ENCODE assay signal across 1 cellular context in the genomic region with DNA sequence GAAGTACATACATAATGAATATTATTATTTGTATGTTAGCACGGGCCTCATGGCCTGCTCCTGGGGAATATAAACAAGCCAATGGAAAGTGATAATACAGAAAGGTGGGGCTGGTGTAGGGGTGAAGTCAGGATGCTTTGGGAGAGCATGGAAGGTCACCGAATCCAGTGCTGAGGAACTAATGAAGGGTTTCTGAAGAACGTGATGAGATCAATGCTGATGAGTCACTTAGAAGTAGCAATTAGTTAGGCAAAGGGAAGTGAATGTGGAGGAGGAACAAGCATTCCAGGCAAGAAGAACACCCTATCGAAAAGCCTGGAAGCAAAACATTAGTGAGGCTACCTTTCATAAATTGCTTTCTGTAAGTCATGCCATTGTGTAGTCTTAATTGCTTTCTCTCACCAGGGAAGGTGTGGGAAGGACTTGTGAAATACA.
TF ChIP-seq lines count a peak whose summit lies in the region.

No MANE protein-coding gene starts in this region.

TF ChIP-seq in K562, 482 proteins besides CTCF, POLR2A, EP300 and RAD21 (continued from another document):
- TF ChIP-seq ZMIZ1 (IDR thresholded peaks at IDR 0.05; ENCODE audit: low read depth in 2 of 2, low read length in 2 of 2), result no peak
- TF ChIP-seq RBFOX2 (IDR thresholded peaks at IDR 0.05; ENCODE audit: low read depth, low read length), result peak; percentile 48
- TF ChIP-seq, protein P1, sequence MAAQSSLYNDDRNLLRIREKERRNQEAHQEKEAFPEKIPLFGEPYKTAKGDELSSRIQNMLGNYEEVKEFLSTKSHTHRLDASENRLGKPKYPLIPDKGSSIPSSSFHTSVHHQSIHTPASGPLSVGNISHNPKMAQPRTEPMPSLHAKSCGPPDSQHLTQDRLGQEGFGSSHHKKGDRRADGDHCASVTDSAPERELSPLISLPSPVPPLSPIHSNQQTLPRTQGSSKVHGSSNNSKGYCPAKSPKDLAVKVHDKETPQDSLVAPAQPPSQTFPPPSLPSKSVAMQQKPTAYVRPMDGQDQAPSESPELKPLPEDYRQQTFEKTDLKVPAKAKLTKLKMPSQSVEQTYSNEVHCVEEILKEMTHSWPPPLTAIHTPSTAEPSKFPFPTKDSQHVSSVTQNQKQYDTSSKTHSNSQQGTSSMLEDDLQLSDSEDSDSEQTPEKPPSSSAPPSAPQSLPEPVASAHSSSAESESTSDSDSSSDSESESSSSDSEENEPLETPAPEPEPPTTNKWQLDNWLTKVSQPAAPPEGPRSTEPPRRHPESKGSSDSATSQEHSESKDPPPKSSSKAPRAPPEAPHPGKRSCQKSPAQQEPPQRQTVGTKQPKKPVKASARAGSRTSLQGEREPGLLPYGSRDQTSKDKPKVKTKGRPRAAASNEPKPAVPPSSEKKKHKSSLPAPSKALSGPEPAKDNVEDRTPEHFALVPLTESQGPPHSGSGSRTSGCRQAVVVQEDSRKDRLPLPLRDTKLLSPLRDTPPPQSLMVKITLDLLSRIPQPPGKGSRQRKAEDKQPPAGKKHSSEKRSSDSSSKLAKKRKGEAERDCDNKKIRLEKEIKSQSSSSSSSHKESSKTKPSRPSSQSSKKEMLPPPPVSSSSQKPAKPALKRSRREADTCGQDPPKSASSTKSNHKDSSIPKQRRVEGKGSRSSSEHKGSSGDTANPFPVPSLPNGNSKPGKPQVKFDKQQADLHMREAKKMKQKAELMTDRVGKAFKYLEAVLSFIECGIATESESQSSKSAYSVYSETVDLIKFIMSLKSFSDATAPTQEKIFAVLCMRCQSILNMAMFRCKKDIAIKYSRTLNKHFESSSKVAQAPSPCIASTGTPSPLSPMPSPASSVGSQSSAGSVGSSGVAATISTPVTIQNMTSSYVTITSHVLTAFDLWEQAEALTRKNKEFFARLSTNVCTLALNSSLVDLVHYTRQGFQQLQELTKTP (IDR thresholded peaks at IDR 0.05; ENCODE audit: low read depth in 1 of 2, partially characterized antibody in 2 of 2), result peak in 1 of 2 experiments; percentile 64
- TF ChIP-seq ZNF436 (CRISPR knock-in tag; IDR thresholded peaks at IDR 0.05), result no peak
- TF ChIP-seq PTRF (tag; IDR thresholded peaks at IDR 0.05), result no peak
- TF ChIP-seq, protein P2, sequence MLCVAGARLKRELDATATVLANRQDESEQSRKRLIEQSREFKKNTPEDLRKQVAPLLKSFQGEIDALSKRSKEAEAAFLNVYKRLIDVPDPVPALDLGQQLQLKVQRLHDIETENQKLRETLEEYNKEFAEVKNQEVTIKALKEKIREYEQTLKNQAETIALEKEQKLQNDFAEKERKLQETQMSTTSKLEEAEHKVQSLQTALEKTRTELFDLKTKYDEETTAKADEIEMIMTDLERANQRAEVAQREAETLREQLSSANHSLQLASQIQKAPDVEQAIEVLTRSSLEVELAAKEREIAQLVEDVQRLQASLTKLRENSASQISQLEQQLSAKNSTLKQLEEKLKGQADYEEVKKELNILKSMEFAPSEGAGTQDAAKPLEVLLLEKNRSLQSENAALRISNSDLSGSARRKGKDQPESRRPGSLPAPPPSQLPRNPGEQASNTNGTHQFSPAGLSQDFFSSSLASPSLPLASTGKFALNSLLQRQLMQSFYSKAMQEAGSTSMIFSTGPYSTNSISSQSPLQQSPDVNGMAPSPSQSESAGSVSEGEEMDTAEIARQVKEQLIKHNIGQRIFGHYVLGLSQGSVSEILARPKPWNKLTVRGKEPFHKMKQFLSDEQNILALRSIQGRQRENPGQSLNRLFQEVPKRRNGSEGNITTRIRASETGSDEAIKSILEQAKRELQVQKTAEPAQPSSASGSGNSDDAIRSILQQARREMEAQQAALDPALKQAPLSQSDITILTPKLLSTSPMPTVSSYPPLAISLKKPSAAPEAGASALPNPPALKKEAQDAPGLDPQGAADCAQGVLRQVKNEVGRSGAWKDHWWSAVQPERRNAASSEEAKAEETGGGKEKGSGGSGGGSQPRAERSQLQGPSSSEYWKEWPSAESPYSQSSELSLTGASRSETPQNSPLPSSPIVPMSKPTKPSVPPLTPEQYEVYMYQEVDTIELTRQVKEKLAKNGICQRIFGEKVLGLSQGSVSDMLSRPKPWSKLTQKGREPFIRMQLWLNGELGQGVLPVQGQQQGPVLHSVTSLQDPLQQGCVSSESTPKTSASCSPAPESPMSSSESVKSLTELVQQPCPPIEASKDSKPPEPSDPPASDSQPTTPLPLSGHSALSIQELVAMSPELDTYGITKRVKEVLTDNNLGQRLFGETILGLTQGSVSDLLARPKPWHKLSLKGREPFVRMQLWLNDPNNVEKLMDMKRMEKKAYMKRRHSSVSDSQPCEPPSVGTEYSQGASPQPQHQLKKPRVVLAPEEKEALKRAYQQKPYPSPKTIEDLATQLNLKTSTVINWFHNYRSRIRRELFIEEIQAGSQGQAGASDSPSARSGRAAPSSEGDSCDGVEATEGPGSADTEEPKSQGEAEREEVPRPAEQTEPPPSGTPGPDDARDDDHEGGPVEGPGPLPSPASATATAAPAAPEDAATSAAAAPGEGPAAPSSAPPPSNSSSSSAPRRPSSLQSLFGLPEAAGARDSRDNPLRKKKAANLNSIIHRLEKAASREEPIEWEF (CRISPR knock-in tag; IDR thresholded peaks at IDR 0.05), result no peak
- no peak for TF ChIP-seq ATF2 (CRISPR knock-in tag; IDR thresholded peaks at IDR 0.05)
- no peak for TF ChIP-seq ZNF384 (IDR thresholded peaks at IDR 0.05; ENCODE audit: low read depth, low read length)
- TF ChIP-seq ZZZ3 (IDR thresholded peaks at IDR 0.05), result no peak
- peak; percentile 62 for TF ChIP-seq BHLHE40 (IDR thresholded peaks at IDR 0.05; ENCODE audit: low read length)
- TF ChIP-seq ZNF766 (CRISPR knock-in tag; conservative IDR thresholded peaks at IDR 0.05), result peak; percentile 63; the same call in 1 of the 2 replicates
- no peak for TF ChIP-seq STAT5B (CRISPR knock-in tag; IDR thresholded peaks at IDR 0.05)
- TF ChIP-seq, protein P3, sequence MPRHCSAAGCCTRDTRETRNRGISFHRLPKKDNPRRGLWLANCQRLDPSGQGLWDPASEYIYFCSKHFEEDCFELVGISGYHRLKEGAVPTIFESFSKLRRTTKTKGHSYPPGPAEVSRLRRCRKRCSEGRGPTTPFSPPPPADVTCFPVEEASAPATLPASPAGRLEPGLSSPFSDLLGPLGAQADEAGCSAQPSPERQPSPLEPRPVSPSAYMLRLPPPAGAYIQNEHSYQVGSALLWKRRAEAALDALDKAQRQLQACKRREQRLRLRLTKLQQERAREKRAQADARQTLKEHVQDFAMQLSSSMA (CRISPR knock-in tag; IDR thresholded peaks at IDR 0.05), result no peak
- TF ChIP-seq TEAD1 (CRISPR knock-in tag; IDR thresholded peaks at IDR 0.05), result peak in 1 of 2 experiments; percentile 45; a peak in 1 of 4 replicates
- no peak for TF ChIP-seq KLF6 (CRISPR knock-in tag; IDR thresholded peaks at IDR 0.05; ENCODE audit: borderline replicate concordance)
- no peak for TF ChIP-seq CBX3 (IDR thresholded peaks at IDR 0.05; ENCODE audit: borderline replicate concordance in 1 of 2, low read length in 2 of 2)
- TF ChIP-seq SPI1 (IDR thresholded peaks at IDR 0.05; ENCODE audit: borderline replicate concordance, low read depth, low read length), result peak; percentile 55; the same call in 1 of the 2 replicates
- peak; percentile 23 to 45; a peak in 3 of 4 replicates for TF ChIP-seq MLLT1 (IDR thresholded peaks at IDR 0.05)
- no peak for TF ChIP-seq FOXJ3 (CRISPR knock-in tag; IDR thresholded peaks at IDR 0.05)
- TF ChIP-seq ATF7 (IDR thresholded peaks at IDR 0.05), result peak; percentile 35; the same call in 1 of the 2 replicates
- TF ChIP-seq GABPB1 (CRISPR knock-in tag; IDR thresholded peaks at IDR 0.05), result no peak
- TF ChIP-seq DPF2 (IDR thresholded peaks at IDR 0.05), result peak; percentile 55; the same call in 1 of the 2 replicates
- no peak for TF ChIP-seq NR2C2 (CRISPR knock-in tag; IDR thresholded peaks at IDR 0.05)
- peak; percentile 20; the same call in 1 of the 2 replicates for TF ChIP-seq NR2C2 (tag; IDR thresholded peaks at IDR 0.05)
- TF ChIP-seq ZNF24 (IDR thresholded peaks at IDR 0.05), result peak; percentile 97
- TF ChIP-seq C11orf30 (IDR thresholded peaks at IDR 0.05; ENCODE audit: low read depth), result peak; percentile 28; the same call in 1 of the 2 replicates
- no peak for TF ChIP-seq ZC3H8 (IDR thresholded peaks at IDR 0.05)
- no peak for TF ChIP-seq BCOR (IDR thresholded peaks at IDR 0.05)
- peak; percentile 68 for TF ChIP-seq FOSL1 (tag; conservative IDR thresholded peaks at IDR 0.05)
- TF ChIP-seq TARDBP (IDR thresholded peaks at IDR 0.05), result no peak
- TF ChIP-seq, protein P4, sequence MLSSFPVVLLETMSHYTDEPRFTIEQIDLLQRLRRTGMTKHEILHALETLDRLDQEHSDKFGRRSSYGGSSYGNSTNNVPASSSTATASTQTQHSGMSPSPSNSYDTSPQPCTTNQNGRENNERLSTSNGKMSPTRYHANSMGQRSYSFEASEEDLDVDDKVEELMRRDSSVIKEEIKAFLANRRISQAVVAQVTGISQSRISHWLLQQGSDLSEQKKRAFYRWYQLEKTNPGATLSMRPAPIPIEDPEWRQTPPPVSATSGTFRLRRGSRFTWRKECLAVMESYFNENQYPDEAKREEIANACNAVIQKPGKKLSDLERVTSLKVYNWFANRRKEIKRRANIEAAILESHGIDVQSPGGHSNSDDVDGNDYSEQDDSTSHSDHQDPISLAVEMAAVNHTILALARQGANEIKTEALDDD (IDR thresholded peaks at IDR 0.05), result peak; percentile 82
- 0 out of 2 replicates have a peak, but pooled peaks have one; percentile 17 for TF ChIP-seq CEBPB (tag; IDR thresholded peaks at IDR 0.05)
- TF ChIP-seq, protein P5, sequence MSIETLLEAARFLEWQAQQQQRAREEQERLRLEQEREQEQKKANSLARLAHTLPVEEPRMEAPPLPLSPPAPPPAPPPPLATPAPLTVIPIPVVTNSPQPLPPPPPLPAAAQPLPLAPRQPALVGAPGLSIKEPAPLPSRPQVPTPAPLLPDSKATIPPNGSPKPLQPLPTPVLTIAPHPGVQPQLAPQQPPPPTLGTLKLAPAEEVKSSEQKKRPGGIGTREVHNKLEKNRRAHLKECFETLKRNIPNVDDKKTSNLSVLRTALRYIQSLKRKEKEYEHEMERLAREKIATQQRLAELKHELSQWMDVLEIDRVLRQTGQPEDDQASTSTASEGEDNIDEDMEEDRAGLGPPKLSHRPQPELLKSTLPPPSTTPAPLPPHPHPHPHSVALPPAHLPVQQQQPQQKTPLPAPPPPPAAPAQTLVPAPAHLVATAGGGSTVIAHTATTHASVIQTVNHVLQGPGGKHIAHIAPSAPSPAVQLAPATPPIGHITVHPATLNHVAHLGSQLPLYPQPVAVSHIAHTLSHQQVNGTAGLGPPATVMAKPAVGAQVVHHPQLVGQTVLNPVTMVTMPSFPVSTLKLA (conservative IDR thresholded peaks at IDR 0.05), result peak; percentile 34 to 48; a peak in 2 of 4 replicates
- TF ChIP-seq JUNB (CRISPR knock-in tag; conservative IDR thresholded peaks at IDR 0.05), result no peak
